In genomic region chr5:169176686-169177430, GRCh38 we compare ENCODE assay signal across 17 cellular contexts.
A peak's percentile ranks its signal among the peaks of the same experiment; 100 is the strongest.
DNase-seq lines count a peak whose midpoint lies in the region; FAIRE-seq and TF ChIP-seq lines count a peak whose summit lies in the region.
"Had no signal": no experiment of that assay in that cellular context is flagged by ENCODE, and none has a peak within 500 bp of the region (broad histone marks: within the 10 kb centered on the region; RNA-seq: fewer than 3 reads in every experiment).

No MANE protein-coding gene starts in this region.

- H3K4ac ChIP-seq in mesendoderm (ENCODE audit: low read depth, low read length): no peak overlapping the region

- WGBS in mesendoderm (ENCODE audit: extremely low coverage, insufficient coverage, low lambda C conversion rate): no CpG with 5 or more reads among the region's 5 CpGs

- H3K27ac ChIP-seq in mesendoderm (ENCODE audit: low read depth, low read length): no peak overlapping the region
- H3K27ac ChIP-seq: 22Rv1; BLaER1 treated with 17β-estradiol and CSF1 and Interleukin-3, amounts not matched to agents 10 nM and 100 nM had no signal

- H3K36me3 ChIP-seq in mesendoderm (ENCODE audit: control insufficient read depth, insufficient read depth, low read length): no peaks in the 10 kb centered on the region
- H3K36me3 ChIP-seq: BLaER1 treated with 17β-estradiol and CSF1 and Interleukin-3, amounts not matched to agents 10 nM and 100 nM had no signal

- no peaks in the 10 kb centered on the region for H3K27me3 ChIP-seq in mesendoderm (ENCODE audit: insufficient read depth, low read length, poor library complexity)
- H3K27me3 ChIP-seq: BLaER1 treated with 17β-estradiol and CSF1 and Interleukin-3, amounts not matched to agents 10 nM and 100 nM had no signal

- H3K9ac ChIP-seq in mesendoderm (ENCODE audit: low read length): no peak overlapping the region
- H3K9ac ChIP-seq: BLaER1 treated with 17β-estradiol and CSF1 and Interleukin-3, amounts not matched to agents 10 nM and 100 nM had no signal

- H4K8ac ChIP-seq in mesendoderm (ENCODE audit: low read depth, low read length): no peak overlapping the region

- no peak overlapping the region for H2BK5ac ChIP-seq in mesendoderm (ENCODE audit: low read length)

- H3K4me3 ChIP-seq in mesendoderm (ENCODE audit: low read length): no peak overlapping the region
- H3K4me3 ChIP-seq: BLaER1 treated with 17β-estradiol and CSF1 and Interleukin-3, amounts not matched to agents 10 nM and 100 nM had no signal

- H3K4me1 ChIP-seq in mesendoderm (ENCODE audit: control insufficient read depth, low read depth, low read length): peaks cover 6% of the 10 kb centered on the region
- H3K4me1 ChIP-seq: BLaER1 treated with 17β-estradiol and CSF1 and Interleukin-3, amounts not matched to agents 10 nM and 100 nM had no signal

- CTCF ChIA-PET in HEK293T (lab: Yijun Ruan, JAX): interaction anchor here (0.9 kb wide), 1 partner anchor 190 kb away, joined by 3 read pairs; no protein-coding TSS in a partner anchor

- no peak overlapping the region for H3K23ac ChIP-seq in mesendoderm (ENCODE audit: low read length)

- no peak overlapping the region for H3K56ac ChIP-seq in mesendoderm (ENCODE audit: low read length)

- H3K4me2 ChIP-seq in mesendoderm (ENCODE audit: low read length): no peak overlapping the region
- H3K4me2 ChIP-seq: BLaER1 treated with 17β-estradiol and CSF1 and Interleukin-3, amounts not matched to agents 10 nM and 100 nM had no signal

- H2BK15ac ChIP-seq in mesendoderm (replicated peaks; ENCODE audit: low read depth): no peak overlapping the region

- FAIRE-seq in RCC 7860 (lab: Jason Lieb, UNC): no peak
- FAIRE-seq: GM12892, GM19239, H1 had no signal

- no peak overlapping the region for H2BK120ac ChIP-seq in mesendoderm (ENCODE audit: low read depth, low read length)

- H3K79me2 ChIP-seq in mesendoderm (ENCODE audit: control insufficient read depth, insufficient read depth, low read length): no peaks in the 10 kb centered on the region

- DNase-seq in NCI-H1105 treated with DMSO at 0.1 percent for 48 hours (lab: John Stamatoyannopoulos, UW) (peak; percentile 7), NCI-H1105 (lab: John Stamatoyannopoulos, UW) (no peak), HEK293T (ENCODE audit: extremely low spot score) (no peak), SK-N-DZ (ENCODE audit: low spot score) (peak; percentile 95), mesendoderm (peak; percentile 47), RCC 7860 (ENCODE audit: low spot score) (no peak), middle frontal gyrus (ENCODE audit: extremely low spot score, low spot score) (no peak), H4 (ENCODE audit: low spot score) (no peak)
- DNase-seq: CD4-positive, CD25-positive, alpha-beta regulatory T cell; GDM1; HCEC 1CT; IMR-90 had no signal

- no peak overlapping the region for H2AK5ac ChIP-seq in mesendoderm (ENCODE audit: low read length)

- POLR2A ChIA-PET in HEK293T (lab: Yijun Ruan, JAX): no interaction called here

- no peak overlapping the region for H4K5ac ChIP-seq in mesendoderm (ENCODE audit: low read length)

- H3K79me1 ChIP-seq in mesendoderm (ENCODE audit: low read length): no peaks in the 10 kb centered on the region

- peak overlapping the region; percentile 25 for H3K18ac ChIP-seq in mesendoderm (ENCODE audit: low read length)

TF ChIP-seq in HEK293T, 16 proteins besides CTCF, POLR2A, EP300 and RAD21:
- TF ChIP-seq TARDBP (IDR thresholded peaks at IDR 0.05): no peak
- TF ChIP-seq, protein P1, sequence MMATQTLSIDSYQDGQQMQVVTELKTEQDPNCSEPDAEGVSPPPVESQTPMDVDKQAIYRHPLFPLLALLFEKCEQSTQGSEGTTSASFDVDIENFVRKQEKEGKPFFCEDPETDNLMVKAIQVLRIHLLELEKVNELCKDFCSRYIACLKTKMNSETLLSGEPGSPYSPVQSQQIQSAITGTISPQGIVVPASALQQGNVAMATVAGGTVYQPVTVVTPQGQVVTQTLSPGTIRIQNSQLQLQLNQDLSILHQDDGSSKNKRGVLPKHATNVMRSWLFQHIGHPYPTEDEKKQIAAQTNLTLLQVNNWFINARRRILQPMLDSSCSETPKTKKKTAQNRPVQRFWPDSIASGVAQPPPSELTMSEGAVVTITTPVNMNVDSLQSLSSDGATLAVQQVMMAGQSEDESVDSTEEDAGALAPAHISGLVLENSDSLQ (IDR thresholded peaks at IDR 0.05): peak; percentile 37

Comparison
In these comparisons a context has a peak if more than half of its experiments do, and no peak if none do; other contexts are left out.
1. DNase-seq: peak in NCI-H1105 treated with DMSO at 0.1 percent for 48 hours (single experiment), SK-N-DZ (single experiment) and mesendoderm (single experiment); none in NCI-H1105 (single experiment), HEK293T (single experiment), RCC 7860 (single experiment), middle frontal gyrus (single experiment) and H4 (single experiment).